8 cellular contexts compared by ENCODE assay signal in genomic region chr9:99907208-99907532, GRCh38. TPM values are rescaled to one million over a fixed set of nuclear protein-coding genes. Genes with fewer than 3 reads are reported as not detected.
DNase-seq lines count a peak whose midpoint lies in the region; ATAC-seq and TF ChIP-seq lines count a peak whose summit lies in the region.

No MANE protein-coding gene starts in this region.

- H3K4me1 ChIP-seq in CD8-positive, alpha-beta T cell (ENCODE audit: insufficient read depth, low read length), result peaks cover 20% of the 10 kb centered on the region
- H3K4me1 ChIP-seq in endocrine pancreas (ENCODE audit: control insufficient read depth, insufficient read depth, low read length) (peaks cover 13% of the 10 kb centered on the region), osteoblast (ENCODE audit: insufficient read depth, low read length) (peaks cover 8% of the 10 kb centered on the region)

- H3K4me2 ChIP-seq in osteoblast (ENCODE audit: insufficient read depth, low read length), result peak overlapping the region; percentile 77

- peaks cover 28% of the 10 kb centered on the region for H3K79me2 ChIP-seq in osteoblast (ENCODE audit: insufficient read depth, low read length)

- H3K9ac ChIP-seq in endocrine pancreas (ENCODE audit: control insufficient read depth, insufficient read depth, low read length), result peak overlapping the region; percentile 45

- no peaks in the 10 kb centered on the region for H3K9me3 Mint-ChIP-seq in CD8-positive, alpha-beta T cell

- peak overlapping the region; percentile 96 for H3K4me3 ChIP-seq in CD8-positive, alpha-beta T cell (ENCODE audit: low read depth, low read length)
- peak overlapping the region; percentile 85 for H3K4me3 ChIP-seq in endocrine pancreas (ENCODE audit: control insufficient read depth, insufficient read depth, low read length)
- H3K4me3 ChIP-seq in osteoblast (ENCODE audit: insufficient read depth, low read length), result peak overlapping the region; percentile 90

- intact Hi-C loops in CD8-positive, alpha-beta T cell (cut with DNase I, micrococcal nuclease), result loop anchor here (1.0 to 10.0 kb wide), 9 partner anchors 88 to 1490 kb away; partner anchors contain the start of genes ERP44 (in 2 of the 2), INVS (in 2 of the 2), MRPL50 (in 2 of the 2) and ZNF189 (in 2 of the 2)

- ATAC-seq in CD8-positive, alpha-beta T cell, result no peak
- ATAC-seq in GM18505 (IDR thresholded peaks at IDR 0.05; ENCODE audit: unreplicated experiment), result no peak
- no peak for ATAC-seq in GM21529 (IDR thresholded peaks at IDR 0.05; ENCODE audit: unreplicated experiment)

- peak overlapping the region; percentile 100 for H3K27ac Mint-ChIP-seq in CD8-positive, alpha-beta T cell

- peaks cover 34% of the 10 kb centered on the region for H3K4me1 Mint-ChIP-seq in CD8-positive, alpha-beta T cell (ENCODE audit: low read depth)

- CTCF ChIA-PET in CD8-positive, alpha-beta T cell (lab: Charles Lee), result interaction anchor here (0.6 to 2.2 kb wide), 5 partner anchors 8 to 103 kb away, joined by 3 to 9 read pairs (median 3); no protein-coding TSS in a partner anchor

- H3K27me3 Mint-ChIP-seq in CD8-positive, alpha-beta T cell (ENCODE audit: low read depth), result no peaks in the 10 kb centered on the region

- no peak for TF ChIP-seq POLR2A in GM18505 (IDR thresholded peaks at IDR 0.05; ENCODE audit: borderline replicate concordance, extremely low read depth, insufficient read depth, insufficient read length)

- DNase-seq in CD8-positive, alpha-beta T cell, result no peak
- peak; percentile 16 for DNase-seq in NCI-H460 (ENCODE audit: extremely low read depth, low read depth)
- no peak for DNase-seq in osteoblast (ENCODE audit: insufficient read length, low spot score, missing footprints)
- DNase-seq in globus pallidus (ENCODE audit: low spot score), result no peak
- DNase-seq in NCI-H446 (lab: John Stamatoyannopoulos, UW), result no peak

- TF ChIP-seq CTCF in CD8-positive, alpha-beta T cell (IDR thresholded peaks at IDR 0.05), result no peak
- TF ChIP-seq CTCF in osteoblast (IDR thresholded peaks at IDR 0.05; ENCODE audit: extremely low read depth, low read depth, low read length), result no peak

- H3K4me3 Mint-ChIP-seq in CD8-positive, alpha-beta T cell, result peak overlapping the region; percentile 97

- H4K20me1 ChIP-seq in osteoblast (ENCODE audit: insufficient read depth, low read length), result peaks cover 2% of the 10 kb centered on the region

- no peaks in the 10 kb centered on the region for H3K27me3 ChIP-seq in CD8-positive, alpha-beta T cell (ENCODE audit: insufficient read depth, low read length)
- H3K27me3 ChIP-seq in endocrine pancreas (ENCODE audit: control insufficient read depth, insufficient read depth, low read length) (no peaks in the 10 kb centered on the region), osteoblast (ENCODE audit: insufficient read depth, low read length) (peaks cover 4% of the 10 kb centered on the region)

- H2AFZ ChIP-seq in osteoblast (ENCODE audit: low read length), result peak overlapping the region; percentile 96

- POLR2A ChIA-PET in CD8-positive, alpha-beta T cell (lab: Charles Lee), result interaction anchor here (0.5 to 2.7 kb wide), 7 partner anchors 10 to 620 kb away, joined by 3 to 12 read pairs (median 5); partner anchors contain the start of gene NR4A3

- no peaks in the 10 kb centered on the region for H3K9me3 ChIP-seq in CD8-positive, alpha-beta T cell (ENCODE audit: low read length)
- H3K9me3 ChIP-seq in endocrine pancreas (ENCODE audit: control insufficient read depth, low read length) (no peaks in the 10 kb centered on the region), osteoblast (ENCODE audit: low read depth, low read length) (no peaks in the 10 kb centered on the region)

- no peaks in the 10 kb centered on the region for H3K36me3 ChIP-seq in CD8-positive, alpha-beta T cell (ENCODE audit: insufficient read depth, low read length)
- peaks cover 3% of the 10 kb centered on the region for H3K36me3 ChIP-seq in endocrine pancreas (ENCODE audit: control insufficient read depth, insufficient read depth, low read length)
- no peaks in the 10 kb centered on the region for H3K36me3 ChIP-seq in osteoblast (ENCODE audit: insufficient read depth, low read length)

- peak overlapping the region; percentile 98 for H3K27ac ChIP-seq in CD8-positive, alpha-beta T cell (ENCODE audit: low read depth, low read length)
- peak overlapping the region; percentile 92 for H3K27ac ChIP-seq in osteoblast (ENCODE audit: low read depth, low read length)

- peaks cover 18% of the 10 kb centered on the region for H3K36me3 Mint-ChIP-seq in CD8-positive, alpha-beta T cell

RNA-seq across cellular contexts. Expression of gene STX17, which starts 0.7 kb away (rescaled TPM):
- total RNA-seq in CD8-positive, alpha-beta T cell, result 10 to 100 TPM; 21.0 to 23.1 TPM
- 15.1 and 19.5 TPM in 2 replicates for total RNA-seq in NCI-H460 (2014; rRNA removed; shearing (Covaris generic))
- polyA plus RNA-seq in NCI-H460 (2014; cell fraction: nucleus; rRNA removed), result 15.7 and 20.8 TPM in 2 replicates
- total RNA-seq in osteoblast, result 32.2 and 40.1 TPM in 2 replicates
